ENCODE assay signal across 10 cellular contexts in the genomic region with DNA sequence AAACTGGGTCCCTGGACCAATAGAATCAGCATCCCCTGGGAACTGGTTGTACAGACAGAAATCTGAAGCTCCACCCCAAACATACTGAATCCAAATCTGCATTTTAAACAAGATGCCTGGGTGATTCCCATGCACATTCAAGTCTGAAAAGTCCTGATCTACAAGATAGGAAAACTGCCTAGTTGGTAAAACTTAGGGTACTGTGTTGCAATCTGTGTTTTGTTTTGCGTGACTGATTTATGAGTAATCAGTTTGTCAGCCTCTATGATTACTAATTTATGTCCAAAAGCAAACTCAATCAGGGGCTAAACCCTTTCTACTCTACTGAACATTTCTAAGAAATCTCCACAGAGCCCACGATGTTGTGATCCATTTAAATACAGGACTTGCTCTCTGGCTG.
A peak's percentile ranks its signal among the peaks of the same experiment; 100 is the strongest.
DNase-seq lines count a peak whose midpoint lies in the region; ATAC-seq and TF ChIP-seq lines count a peak whose summit lies in the region.
"Had no signal": no experiment of that assay in that cellular context is flagged by ENCODE, and none has a peak within 500 bp of the region (broad histone marks: within the 10 kb centered on the region; RNA-seq: fewer than 3 reads in every experiment).

No MANE protein-coding gene starts in this region.

- H3K79me1 ChIP-seq in IMR-90 (ENCODE audit: low read depth in 1 of 2, low read length in 2 of 2) = no peaks in the 10 kb centered on the region

- no peak overlapping the region for H3K4me3 ChIP-seq in IMR-90 (ENCODE audit: insufficient read depth, low read depth, low read length)
- no peak overlapping the region for H3K4me3 ChIP-seq in ascending aorta
- H3K4me3 ChIP-seq in tibial nerve = no peak overlapping the region

- no peak overlapping the region for H2BK20ac ChIP-seq in IMR-90 (ENCODE audit: low read depth, low read length)

- H4K8ac ChIP-seq in IMR-90 (ENCODE audit: low read depth in 2 of 2, low read length in 2 of 2) = no peak overlapping the region; a peak in 1 of 4 replicates

- H3K23ac ChIP-seq in IMR-90 (ENCODE audit: low read depth, low read length) = no peak overlapping the region

- in situ Hi-C loops in IMR-90 (cut with MboI; ENCODE audit: low sequenced_read_pairs) = no loop called here

- H3K4me1 ChIP-seq in IMR-90 (ENCODE audit: control insufficient read depth, insufficient read depth, low read length) (peaks cover 11% of the 10 kb centered on the region), ascending aorta (peaks cover 11 to 28% of the 10 kb centered on the region in 2 donors), tibial nerve (peaks cover 0 to 26% (median 17%) of the 10 kb centered on the region in 4 donors)

- no peak overlapping the region for H2AK5ac ChIP-seq in IMR-90 (ENCODE audit: low read depth, low read length)

- H2BK15ac ChIP-seq in IMR-90 (ENCODE audit: low read depth, low read length) = no peak overlapping the region

- no peak overlapping the region for H3K56ac ChIP-seq in IMR-90 (ENCODE audit: extremely low read depth, insufficient read depth, low read length)

- H2BK5ac ChIP-seq in IMR-90 (ENCODE audit: low read depth, low read length, poor library complexity, severe bottlenecking) = no peak overlapping the region

- CTCF ChIA-PET in IMR-90 (lab: Yijun Ruan, JAX) = no interaction called here

- WGBS in IMR-90 (ENCODE audit: extremely low coverage in 2 of 2, insufficient read length in 1 of 2), 2 experiments = no CpG with 5 or more reads among the region's 2 CpGs
- WGBS in tibial nerve, 2 donors = 15 to 28% methylated on average over 2 of the region's 2 CpGs

- no peak overlapping the region for H3K14ac ChIP-seq in IMR-90 (replicated peaks; ENCODE audit: low read depth, low read length)

- H3K27me3 ChIP-seq in IMR-90 (ENCODE audit: control insufficient read depth, insufficient read depth, low read length) (no peaks in the 10 kb centered on the region; the same call in 1 of the 2 replicates), ascending aorta (no peaks in the 10 kb centered on the region), tibial nerve (no peaks in the 10 kb centered on the region)

- no peak overlapping the region for H3K4ac ChIP-seq in IMR-90 (ENCODE audit: low read depth, low read length)

- H3K9me3 ChIP-seq in IMR-90 (ENCODE audit: control insufficient read depth, insufficient read depth, low read length) (peaks cover 4% of the 10 kb centered on the region), ascending aorta (no peaks in the 10 kb centered on the region), tibial nerve (no peaks in the 10 kb centered on the region)

- BruUV-seq in IMR-90 (replicated peaks; lab: Mats Ljungman, UMichigan) = no TSS peak

- DNase-seq in AG08396 (ENCODE audit: low spot score) = peak; percentile 35
- peak; percentile 70 for DNase-seq in IMR-90
- DNase-seq in ascending aorta (ENCODE audit: low spot score in 2 of 2) = no peak
- DNase-seq in kidney tubule cell (ENCODE audit: low spot score) = peak; percentile 91
- DNase-seq in tibial nerve (ENCODE audit: low spot score in 2 of 2) = no peak
- DNase-seq in HuH-7.5 (ENCODE audit: low spot score) = no peak
- DNase-seq: erythroblast had no signal

- POLR2A ChIA-PET in IMR-90 (lab: Charles Lee; ENCODE audit: unreplicated experiment) = no interaction called here

- H3K9ac ChIP-seq in IMR-90 (ENCODE audit: low read depth, low read length) = no peak overlapping the region

- TF ChIP-seq RAD21 in IMR-90 (IDR thresholded peaks at IDR 0.05; ENCODE audit: low read length) = no peak

- dilution Hi-C loops in IMR-90 (cut with HindIII; ENCODE audit: low sequenced_read_pairs, unreplicated experiment) = no loop called here

- peak overlapping the region; percentile 61; the same call in 1 of the 2 replicates for H3K4me2 ChIP-seq in IMR-90 (ENCODE audit: low read depth, low read length)

- intact Hi-C loops in IMR-90 (cut with micrococcal nuclease) (no loop called here), ascending aorta (cut with DNase I) (no loop called here)

- ATAC-seq in IMR-90 (ENCODE audit: low read depth) (peak; percentile 76), HG03108 (IDR thresholded peaks at IDR 0.05; ENCODE audit: unreplicated experiment) (no peak), GM21390 (IDR thresholded peaks at IDR 0.05; ENCODE audit: unreplicated experiment) (no peak)

- TF ChIP-seq POLR2A in IMR-90 (IDR thresholded peaks at IDR 0.05; ENCODE audit: low read depth, low read length) (no peak), tibial nerve (IDR thresholded peaks at IDR 0.05) (no peak)

- H4K20me1 ChIP-seq in IMR-90 (ENCODE audit: insufficient read depth, low read length) = no peaks in the 10 kb centered on the region

- no peak overlapping the region for H4K5ac ChIP-seq in IMR-90 (ENCODE audit: low read depth, low read length)

- H2AK9ac ChIP-seq in IMR-90 (replicated peaks; ENCODE audit: low read depth, low read length, poor library complexity) = no peak overlapping the region

- no peak overlapping the region for H2AFZ ChIP-seq in IMR-90 (replicated peaks; ENCODE audit: low read length, poor library complexity)

- H3K27ac ChIP-seq in IMR-90 (ENCODE audit: insufficient read depth, low read length) (no peak overlapping the region), ascending aorta (peak overlapping the region; percentile 31 to 36), tibial nerve (peak overlapping the region in 2 of 4 donors; percentile 43 to 68)
- H3K27ac ChIP-seq: HL-60 had no signal

- TF ChIP-seq CTCF in IMR-90 (conservative IDR thresholded peaks at IDR 0.05; ENCODE audit: low read depth, low read length) = no peak
- no peak for TF ChIP-seq CTCF in ascending aorta (IDR thresholded peaks at IDR 0.05)
- no peak for TF ChIP-seq CTCF in tibial nerve (IDR thresholded peaks at IDR 0.05)

- no peak overlapping the region for H4K91ac ChIP-seq in IMR-90 (ENCODE audit: insufficient read depth, low read depth, low read length)

- H3K36me3 ChIP-seq in IMR-90 (ENCODE audit: control insufficient read depth, insufficient read depth, low read length) = no peaks in the 10 kb centered on the region
- no peaks in the 10 kb centered on the region for H3K36me3 ChIP-seq in ascending aorta
- no peaks in the 10 kb centered on the region for H3K36me3 ChIP-seq in tibial nerve

- H2BK120ac ChIP-seq in IMR-90 (ENCODE audit: low read depth, low read length) = no peak overlapping the region

- peak in 1 of 2 donors; percentile 21 for TF ChIP-seq EP300 in tibial nerve (IDR thresholded peaks at IDR 0.05)

- peaks cover 3% of the 10 kb centered on the region for H3K9me1 ChIP-seq in IMR-90 (ENCODE audit: insufficient read depth, low read length)

- H3K18ac ChIP-seq in IMR-90 (ENCODE audit: low read depth, low read length) = no peak overlapping the region; the same call in 1 of the 2 replicates

TF ChIP-seq in IMR-90, 13 proteins besides CTCF, POLR2A, EP300 and RAD21:
- TF ChIP-seq MAFK (IDR thresholded peaks at IDR 0.05; ENCODE audit: low read depth, low read length) (peak; percentile 82), FOS (IDR thresholded peaks at IDR 0.05; ENCODE audit: low read depth, low read length) (peak; percentile 42), CEBPB (IDR thresholded peaks at IDR 0.05; ENCODE audit: low read depth, low read length) (peak; percentile 97), RCOR1 (IDR thresholded peaks at IDR 0.05; ENCODE audit: insufficient replicate concordance, low read length) (no peak)

Comparison
In these comparisons a context has a peak if more than half of its experiments do, and no peak if none do; other contexts are left out.
1. DNase-seq: peak in AG08396 (single experiment), IMR-90 (single experiment) and kidney tubule cell (single experiment); none in ascending aorta (0 of 2), tibial nerve (0 of 2) and HuH-7.5 (single experiment).